ENCODE assay signal across 8 cellular contexts in genomic region chr20:17898548-17898994, GRCh38.
A peak's percentile ranks its signal among the peaks of the same experiment; 100 is the strongest.
DNase-seq lines count a peak whose midpoint lies in the region; ATAC-seq and TF ChIP-seq lines count a peak whose summit lies in the region.

No MANE protein-coding gene starts in this region.

- H3K4me1 ChIP-seq in BE2C (peaks cover 5% of the 10 kb centered on the region), endodermal cell (ENCODE audit: control insufficient read depth, insufficient read depth, low read length) (peaks cover 3% of the 10 kb centered on the region), mucosa of descending colon (ENCODE audit: low read depth) (peaks cover 3% of the 10 kb centered on the region)

- WGBS in endodermal cell (ENCODE audit: insufficient coverage in 1 of 2, insufficient read length in 1 of 2), 2 experiments = 58 to 62% methylated on average over 6 to 7 of the region's 7 CpGs

- no peak overlapping the region for H3K4me3 Mint-ChIP-seq in endodermal cell

- H3K36me3 Mint-ChIP-seq in endodermal cell (ENCODE audit: low read depth) = no peaks in the 10 kb centered on the region

- H3K27me3 Mint-ChIP-seq in endodermal cell (ENCODE audit: insufficient read depth) = peaks cover 3% of the 10 kb centered on the region

- H3K4me3 ChIP-seq in BE2C (ENCODE audit: low read depth, low read length) (no peak overlapping the region), endodermal cell (ENCODE audit: low read length) (no peak overlapping the region), mucosa of descending colon (no peak overlapping the region)

- peak; percentile 87 for ATAC-seq in mucosa of descending colon
- no peak for ATAC-seq in GM19452 (IDR thresholded peaks at IDR 0.05; ENCODE audit: unreplicated experiment)

- peak; percentile 71 for DNase-seq in BE2C
- peak; percentile 59 for DNase-seq in H4 (ENCODE audit: low spot score)
- peak; percentile 54 for DNase-seq in NCI-H748 treated with DMSO at 0.1 percent for 48 hours (lab: John Stamatoyannopoulos, UW)
- peak; percentile 11 to 42 for DNase-seq in activated CD8-positive, alpha-beta memory T cell treated with anti-CD3 and anti-CD28 coated beads for 1 hour (ENCODE audit: extremely low read depth in 1 of 2, low read depth in 1 of 2)
- DNase-seq in endodermal cell = peak; percentile 90
- peak in 2 of 3 donors; percentile 68 to 90 for DNase-seq in mucosa of descending colon
- peak; percentile 20 to 31 for DNase-seq in stimulated activated CD8-positive, alpha-beta memory T cell treated with anti-CD3 and anti-CD28 coated beads, Interleukin-7, amount 100 ng/mL, for 1 hour (ENCODE audit: low read depth in 2 of 2)

- H3K27ac Mint-ChIP-seq in endodermal cell = no peak overlapping the region

- H3K36me3 ChIP-seq in BE2C = no peaks in the 10 kb centered on the region
- H3K36me3 ChIP-seq in endodermal cell (ENCODE audit: control insufficient read depth, insufficient read depth, low read length) = no peaks in the 10 kb centered on the region
- H3K36me3 ChIP-seq in mucosa of descending colon (ENCODE audit: low read depth) = no peaks in the 10 kb centered on the region

- H3K27ac ChIP-seq in endodermal cell (ENCODE audit: low read depth, low read length) = no peak overlapping the region

- intact Hi-C loops in mucosa of descending colon (cut with DNase I, micrococcal nuclease) = loop anchor here in 1 of 2 donors (10.0 kb wide), 1 partner anchor 214 kb away; the partner anchor contains the start of gene RRBP1

- no peak overlapping the region for H3K9ac ChIP-seq in endodermal cell (ENCODE audit: extremely low read depth, low read length, poor library complexity, severe bottlenecking)

- H3K9me3 Mint-ChIP-seq in endodermal cell = no peaks in the 10 kb centered on the region

- TF ChIP-seq CTCF in BE2C (IDR thresholded peaks at IDR 0.05; ENCODE audit: low read depth, low read length) = peak; percentile 94
- TF ChIP-seq CTCF in endodermal cell (conservative IDR thresholded peaks at IDR 0.05) = peak; percentile 97
- peak; percentile 80 for TF ChIP-seq CTCF in mucosa of descending colon (IDR thresholded peaks at IDR 0.05)

- peaks cover 2% of the 10 kb centered on the region; the same call in 1 of the 2 replicates for H3K27me3 ChIP-seq in BE2C
- no peaks in the 10 kb centered on the region for H3K27me3 ChIP-seq in endodermal cell (ENCODE audit: control insufficient read depth, insufficient read depth, low read length, poor library complexity, severe bottlenecking)

- peaks cover 15% of the 10 kb centered on the region for H3K4me1 Mint-ChIP-seq in endodermal cell

- no peaks in the 10 kb centered on the region; the same call in 1 of the 2 replicates for H3K9me3 ChIP-seq in BE2C
- H3K9me3 ChIP-seq in endodermal cell (ENCODE audit: control insufficient read depth, low read length) = no peaks in the 10 kb centered on the region
- H3K9me3 ChIP-seq in mucosa of descending colon = no peaks in the 10 kb centered on the region

Comparison
In these comparisons a context has a peak if more than half of its experiments do, and no peak if none do; other contexts are left out.
1. DNase-seq: peak in every context shown above with its lines; median percentile 90 in endodermal cell; 79 in mucosa of descending colon; 71 in BE2C; 59 in H4; 54 in NCI-H748 treated with DMSO at 0.1 percent for 48 hours; 26 in activated CD8-positive, alpha-beta memory T cell treated with anti-CD3 and anti-CD28 coated beads for 1 hour; 26 in stimulated activated CD8-positive, alpha-beta memory T cell treated with anti-CD3 and anti-CD28 coated beads, Interleukin-7, amount 100 ng/mL, for 1 hour.